ENCODE assay signal across 23 cellular contexts in the genomic region with DNA sequence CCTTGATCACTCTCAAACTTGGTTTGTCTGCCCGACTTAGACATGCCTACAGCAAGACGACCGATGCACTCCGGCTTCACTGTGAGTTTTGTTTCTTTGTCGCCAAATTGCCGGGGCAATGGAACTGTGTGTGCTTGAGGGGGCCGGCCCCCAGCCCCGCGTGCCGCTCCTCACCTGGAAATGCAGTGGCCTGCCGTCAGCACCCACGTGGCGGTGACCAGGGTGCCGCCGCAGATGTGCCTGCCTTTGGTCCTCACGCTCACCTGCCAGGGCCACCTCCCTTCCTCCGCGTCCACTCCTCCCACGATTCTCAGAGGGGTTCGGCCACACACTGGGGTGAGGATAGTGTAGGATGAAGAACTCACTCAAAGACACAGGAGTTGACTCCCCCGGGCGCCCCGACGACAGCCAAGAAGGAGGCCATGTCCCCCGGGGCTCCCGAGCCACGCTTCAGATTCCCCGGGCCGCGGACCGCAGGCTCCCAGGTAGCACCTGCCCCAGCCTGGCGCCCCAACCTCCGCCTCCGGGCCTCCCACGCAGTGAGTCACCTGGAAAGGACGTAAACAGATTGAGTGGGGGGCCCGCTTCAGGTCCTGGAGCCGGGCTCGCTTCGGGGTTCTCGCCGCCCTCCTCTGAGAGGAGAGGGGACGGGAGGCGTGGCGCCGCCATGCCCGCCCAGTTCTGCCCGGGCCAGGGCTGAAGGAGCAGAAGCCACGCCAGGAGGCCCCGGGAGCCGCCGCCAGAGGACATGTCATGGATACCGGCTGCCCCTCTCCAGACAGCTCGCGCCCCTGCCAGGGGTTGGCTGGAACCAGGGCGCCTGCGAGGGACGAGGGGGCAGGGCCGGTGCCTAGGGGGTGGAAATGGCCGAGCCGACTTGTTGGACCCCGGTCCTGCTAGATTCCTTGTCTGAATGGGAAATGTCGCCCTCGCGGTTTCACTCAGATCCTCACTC. TPM values are rescaled to one million over a fixed set of nuclear protein-coding genes. Genes with fewer than 3 reads are reported as not detected.
"Had no signal": no experiment of that assay in that cellular context is flagged by ENCODE, and none has a peak within 500 bp of the region (broad histone marks: within the 10 kb centered on the region; RNA-seq: fewer than 3 reads in every experiment).

No MANE protein-coding gene starts in this region.

- H3K4me1 Mint-ChIP-seq: activated B cell treated with CpG ODN at 0.5 μM for 24 hours, nephron had no signal

- H3K36me3 ChIP-seq: ascending aorta, stomach, thoracic aorta had no signal

- H3K79me2 ChIP-seq: hepatocyte had no signal

- H2AFZ ChIP-seq: hepatocyte had no signal

- H3K4me1 ChIP-seq: ascending aorta, stomach had no signal

- H3K27me3 Mint-ChIP-seq: activated B cell treated with CpG ODN at 0.5 μM for 24 hours; activated naive CD4-positive, alpha-beta T cell treated with anti-CD3 and anti-CD28 coated beads, Interleukin-2, amount 50 U/mL, for 24 hours had no signal

- H3K27ac ChIP-seq: ascending aorta, hepatocyte, stomach, thoracic aorta had no signal

- H3K27ac Mint-ChIP-seq: activated B cell treated with CpG ODN at 0.5 μM for 24 hours; activated naive CD4-positive, alpha-beta T cell treated with anti-CD3 and anti-CD28 coated beads, Interleukin-2, amount 50 U/mL, for 24 hours; activated T-cell treated with anti-CD3 and anti-CD28 coated beads, Interleukin-2, amount 50 U/mL, for 72 hours; nephron had no signal

- H3K4me3 ChIP-seq: ascending aorta, hepatocyte, lung, stomach, thoracic aorta had no signal

- FAIRE-seq: islet of Langerhans had no signal

- ATAC-seq: activated T-cell treated with anti-CD3 and anti-CD28 coated beads, Interleukin-2, amount 50 U/mL, for 72 hours; esophagus mucosa; left colon had no signal

- DNase-seq: activated B cell treated with CpG ODN at 0.5 μM for 24 hours; activated CD4-positive, alpha-beta T cell treated with anti-CD3 and anti-CD28 coated beads for 48 hours; activated effector memory CD4-positive, alpha-beta T cell treated with anti-CD3 and anti-CD28 coated beads, Interleukin-2, amount 50 U/mL, for 16 hours; activated T-cell treated with anti-CD3 and anti-CD28 coated beads, Interleukin-2, amount 50 U/mL, for 72 hours; cerebellar nuclear complex; effector CD4-positive, alpha-beta T cell; left colon; midbrain; occipital lobe; retina; stimulated activated CD4-positive, alpha-beta T cell treated with anti-CD3 and anti-CD28 coated beads, Interleukin-15, amount 100 ng/mL, for 24 hours; stimulated activated CD4-positive, alpha-beta T cell treated with anti-CD3 and anti-CD28 coated beads, Interleukin-2, amount 100 ng/mL, for 48 hours; stomach; T-helper 1 cell; T-helper 9 cell had no signal

- H3K27me3 ChIP-seq: ascending aorta, hepatocyte, stomach had no signal

- H3K4me3 Mint-ChIP-seq: activated B cell treated with CpG ODN at 0.5 μM for 24 hours; activated naive CD4-positive, alpha-beta T cell treated with anti-CD3 and anti-CD28 coated beads, Interleukin-2, amount 50 U/mL, for 24 hours; activated T-cell treated with anti-CD3 and anti-CD28 coated beads, Interleukin-2, amount 50 U/mL, for 72 hours; nephron had no signal

- H3K4me2 ChIP-seq: hepatocyte had no signal

RNA-seq across cellular contexts. Expression of a gene that starts 29.6 kb away (rescaled TPM):
- total RNA-seq: activated B cell treated with CpG ODN at 0.5 μM for 24 hours; activated T-cell treated with anti-CD3 and anti-CD28 coated beads, Interleukin-2, amount 50 U/mL, for 72 hours; occipital lobe had no signal

RNA-seq across cellular contexts. Expression of a gene that starts 43.9 kb away (rescaled TPM):
- total RNA-seq: activated B cell treated with CpG ODN at 0.5 μM for 24 hours; activated T-cell treated with anti-CD3 and anti-CD28 coated beads, Interleukin-2, amount 50 U/mL, for 72 hours had no signal
